8 cellular contexts compared by ENCODE assay signal in the genomic region with DNA sequence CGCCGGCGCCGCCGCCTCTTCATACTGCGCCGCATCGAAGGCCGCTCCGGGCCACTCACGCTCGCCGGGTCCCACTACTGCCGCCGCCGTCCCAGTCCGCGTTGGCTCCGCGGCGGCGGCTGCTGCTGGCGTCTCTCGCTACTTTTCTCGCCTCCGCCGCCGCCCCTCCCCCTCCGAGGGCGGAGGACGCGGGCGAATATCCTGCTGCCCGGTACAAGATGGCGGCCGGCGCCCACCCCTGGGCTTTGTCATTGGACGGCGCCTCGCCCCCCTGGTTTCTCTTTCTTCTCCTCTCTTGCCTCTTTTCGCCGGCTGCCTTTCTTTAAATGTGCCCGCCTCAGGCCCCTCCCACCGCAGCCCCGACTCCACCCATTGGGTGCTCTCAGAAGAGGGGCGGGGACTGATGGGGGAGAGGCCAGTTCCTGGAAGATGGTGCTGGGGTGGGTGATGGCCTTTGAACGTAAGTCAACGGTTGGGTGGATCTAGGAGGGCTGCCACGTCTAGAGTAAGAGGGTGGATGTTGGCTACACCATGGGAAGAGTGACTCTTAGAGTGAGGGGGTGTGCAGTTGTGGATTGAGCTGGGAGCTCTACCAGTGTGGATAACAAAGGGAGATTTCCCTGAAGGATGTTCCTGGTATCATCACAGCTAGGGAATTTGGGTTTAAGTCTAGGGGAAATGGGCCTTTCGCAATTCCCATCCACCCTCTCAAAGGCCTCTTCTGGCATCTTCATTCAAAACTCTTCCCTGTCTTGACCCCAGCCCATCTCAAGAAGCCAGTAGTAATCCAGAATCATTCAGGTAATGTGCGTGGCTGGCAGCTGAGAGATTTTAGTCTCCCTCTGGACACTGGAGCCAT. TPM values are rescaled to one million over a fixed set of nuclear protein-coding genes. Genes with fewer than 3 reads are reported as not detected.
A peak's percentile ranks its signal among the peaks of the same experiment; 100 is the strongest.
DNase-seq lines count a peak whose midpoint lies in the region; ATAC-seq and TF ChIP-seq lines count a peak whose summit lies in the region.

A gene (minus strand): TSS at position 297 of the 859 bp plus-strand sequence. CDS start 262 bp downstream, at position 35.

- peak within 1 kb of the TSS; percentile 89 for H3K27ac Mint-ChIP-seq in activated naive CD8-positive, alpha-beta T cell treated with anti-CD3 and anti-CD28 coated beads, Interleukin-2, amount 50 U/mL, for 24 hours

- H3K36me3 ChIP-seq in upper lobe of left lung = no peaks in the 10 kb centered on the region

- DNase-seq in NCI-H1417 (lab: John Stamatoyannopoulos, UW) (peak; percentile 93 to 98 (median 97)), SW480 (ENCODE audit: low spot score) (peak; percentile 97), cardiac septum (ENCODE audit: low spot score) (peak; percentile 98), posterior cingulate gyrus (peak; percentile 82 to 99 (median 88)), upper lobe of left lung (peak; percentile 97)
- DNase-seq in activated naive CD8-positive, alpha-beta T cell treated with anti-CD3 and anti-CD28 coated beads, Interleukin-2, amount 50 U/mL, for 24 hours = peak; percentile 93

- intact Hi-C loops in cardiac septum (cut with DNase I) = loop anchor here (2.0 to 5.0 kb wide), 2 partner anchors 76 to 119 kb away; no protein-coding TSS in a partner anchor
- intact Hi-C loops in posterior cingulate gyrus (cut with DNase I) = loop anchor here (5.0 kb wide), 2 partner anchors 76 to 374 kb away; no protein-coding TSS in a partner anchor

- peaks cover 6% of the 10 kb centered on the region for H3K36me3 Mint-ChIP-seq in activated naive CD8-positive, alpha-beta T cell treated with anti-CD3 and anti-CD28 coated beads, Interleukin-2, amount 50 U/mL, for 24 hours (ENCODE audit: low read depth)

- peak; percentile 77 for ATAC-seq in HG02678 (IDR thresholded peaks at IDR 0.05; ENCODE audit: unreplicated experiment)
- ATAC-seq in activated naive CD8-positive, alpha-beta T cell treated with anti-CD3 and anti-CD28 coated beads, Interleukin-2, amount 50 U/mL, for 24 hours = peak; percentile 77
- ATAC-seq in upper lobe of left lung (ENCODE audit: low FRiP score in 2 of 2) = peak; percentile 94

- peaks cover 2% of the 10 kb centered on the region for H3K27me3 Mint-ChIP-seq in activated naive CD8-positive, alpha-beta T cell treated with anti-CD3 and anti-CD28 coated beads, Interleukin-2, amount 50 U/mL, for 24 hours

- peak within 1 kb of the TSS; percentile 94 to 99 (median 96) for H3K27ac ChIP-seq in upper lobe of left lung

- H3K27me3 ChIP-seq in upper lobe of left lung = no peaks in the 10 kb centered on the region

- peak within 1 kb of the TSS; percentile 55 to 82 (median 76) for H3K4me3 ChIP-seq in upper lobe of left lung

- H3K9me3 Mint-ChIP-seq in activated naive CD8-positive, alpha-beta T cell treated with anti-CD3 and anti-CD28 coated beads, Interleukin-2, amount 50 U/mL, for 24 hours = peaks cover 13% of the 10 kb centered on the region

- WGBS in upper lobe of left lung, 2 donors = 5 to 7% methylated on average over 26 to 40 of the region's 51 CpGs

- H3K4me1 ChIP-seq in upper lobe of left lung = peaks cover 19 to 23% (median 21%) of the 10 kb centered on the region in 4 donors

- no peaks in the 10 kb centered on the region for H3K9me3 ChIP-seq in upper lobe of left lung

- TF ChIP-seq POLR2A in GM10847 (IDR thresholded peaks at IDR 0.05; ENCODE audit: extremely low read depth, insufficient read length) = peak; percentile 33
- TF ChIP-seq POLR2A in upper lobe of left lung (IDR thresholded peaks at IDR 0.05) = peak in 3 of 4 donors; percentile 46 to 87 (median 69)

- TF ChIP-seq EP300 in upper lobe of left lung (IDR thresholded peaks at IDR 0.05) = peak in 1 of 4 donors; percentile 11

- peaks cover 33% of the 10 kb centered on the region for H3K4me1 Mint-ChIP-seq in activated naive CD8-positive, alpha-beta T cell treated with anti-CD3 and anti-CD28 coated beads, Interleukin-2, amount 50 U/mL, for 24 hours

- TF ChIP-seq CTCF in upper lobe of left lung (IDR thresholded peaks at IDR 0.05) = no peak

- peak within 1 kb of the TSS; percentile 93 for H3K4me3 Mint-ChIP-seq in activated naive CD8-positive, alpha-beta T cell treated with anti-CD3 and anti-CD28 coated beads, Interleukin-2, amount 50 U/mL, for 24 hours

RNA-seq across cellular contexts. Expression of the gene that starts here (rescaled TPM):
- total RNA-seq in cardiac septum (7.0 TPM), upper lobe of left lung (10 to 100 TPM; 12.6 to 38.7 (median 21.3) TPM)

Comparison
In these comparisons a context has a peak if more than half of its experiments do, and no peak if none do; other contexts are left out.
1. Peak in every context shown above with its lines: DNase-seq, ATAC-seq, H3K4me3 ChIP-seq and H3K27ac ChIP-seq.